1 cellular context compared by ENCODE assay signal in the genomic region with DNA sequence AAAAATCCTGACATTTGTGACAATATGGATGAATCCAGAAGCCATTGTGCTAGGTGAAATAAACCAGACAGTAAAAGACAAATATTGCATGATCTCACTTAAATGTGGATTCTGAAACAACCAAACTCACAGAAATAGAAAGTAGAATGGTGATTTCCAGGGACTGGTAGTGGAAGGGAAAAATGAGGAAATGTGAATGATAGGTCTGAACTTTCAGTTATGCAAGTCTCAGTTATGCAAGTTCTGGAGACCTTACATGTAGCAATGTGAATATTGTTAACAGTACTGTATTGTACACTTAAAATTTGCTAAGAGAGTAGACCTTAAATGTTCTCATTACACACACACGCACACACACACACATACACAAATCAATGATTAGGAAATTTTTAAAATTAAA.
TF ChIP-seq lines count a peak whose summit lies in the region.

No MANE protein-coding gene starts in this region.

TF ChIP-seq in GM12878, 131 proteins besides CTCF, POLR2A, EP300 and RAD21:
- TF ChIP-seq FOXM1 (IDR thresholded peaks at IDR 0.05; ENCODE audit: low read depth, low read length) (no peak), SIX5 (IDR thresholded peaks at IDR 0.05; ENCODE audit: low read depth, low read length, severe bottlenecking) (no peak)
